ENCODE assay signal across 23 cellular contexts in genomic region chr1:212098771-212099170, GRCh38.
"Had no signal": no experiment of that assay in that cellular context is flagged by ENCODE, and none has a peak within 500 bp of the region (broad histone marks: within the 10 kb centered on the region; RNA-seq: fewer than 3 reads in every experiment).

No MANE protein-coding gene starts in this region.

- H3K79me2 ChIP-seq: parathyroid adenoma had no signal

- H3K36me3 ChIP-seq: left lung, neutrophil, thoracic aorta had no signal

- H2AFZ ChIP-seq: parathyroid adenoma had no signal

- H3K27me3 Mint-ChIP-seq: activated naive CD4-positive, alpha-beta T cell treated with anti-CD3 and anti-CD28 coated beads, Interleukin-2, amount 10 ng/mL, durations not matched to agents 7 days and 5 days; naive thymus-derived CD8-positive, alpha-beta T cell; type B pancreatic cell had no signal

- H3K27ac Mint-ChIP-seq: activated naive CD4-positive, alpha-beta T cell treated with anti-CD3 and anti-CD28 coated beads, Interleukin-2, amount 10 ng/mL, durations not matched to agents 7 days and 5 days; immature natural killer cell; mesothelial cell of epicardium; type B pancreatic cell had no signal

- H3K27ac ChIP-seq: cardiac muscle cell, foreskin keratinocyte, left lung, neutrophil, parathyroid adenoma, SK-N-MC, spleen, thoracic aorta, WERI-Rb-1 had no signal

- H3K9ac ChIP-seq: parathyroid adenoma had no signal

- ATAC-seq: foreskin keratinocyte; left lung; naive thymus-derived CD8-positive, alpha-beta T cell had no signal

- H3K27me3 ChIP-seq: cardiac muscle cell, foreskin keratinocyte, left lung, neutrophil, spleen had no signal

- H3K9me3 ChIP-seq: left lung, neutrophil, thoracic aorta had no signal

- H3K4me3 ChIP-seq: cardiac muscle cell, left lung, SK-N-MC, spleen, thoracic aorta had no signal

- H3K4me1 ChIP-seq: foreskin keratinocyte, left lung, parathyroid adenoma, spleen had no signal

- FAIRE-seq: TTC549 had no signal

- H3K4me3 Mint-ChIP-seq: activated naive CD4-positive, alpha-beta T cell treated with anti-CD3 and anti-CD28 coated beads, Interleukin-2, amount 10 ng/mL, durations not matched to agents 7 days and 5 days; immature natural killer cell; mesothelial cell of epicardium; naive thymus-derived CD8-positive, alpha-beta T cell; type B pancreatic cell had no signal

- H3K4me1 Mint-ChIP-seq: mesothelial cell of epicardium; naive thymus-derived CD8-positive, alpha-beta T cell had no signal

- DNase-seq: activated CD4-positive, alpha-beta T cell treated with anti-CD3 and anti-CD28 coated beads for 1 hour; activated CD4-positive, alpha-beta T cell treated with anti-CD3 and anti-CD28 coated beads, Interleukin-2, amount 50 U/mL, for 4 hours; activated effector memory CD4-positive, alpha-beta T cell treated with anti-CD3 and anti-CD28 coated beads, Interleukin-2, amount 50 U/mL, for 16 hours; activated naive CD4-positive, alpha-beta T cell treated with anti-CD3 and anti-CD28 coated beads, Interleukin-2, amount 10 ng/mL, durations not matched to agents 7 days and 5 days; activated T-cell treated with anti-CD3 and anti-CD28 coated beads, Interleukin-2, amount 50 U/mL, for 48 hours; amygdala; foreskin keratinocyte; immature natural killer cell; left lung; mammary epithelial cell; naive thymus-derived CD8-positive, alpha-beta T cell; spleen; stimulated activated CD4-positive, alpha-beta T cell treated with anti-CD3 and anti-CD28 coated beads, Interleukin-4, amount 100 ng/mL, for 1 hour; stimulated activated naive CD4-positive, alpha-beta T cell treated with Interleukin-2 at 50 U/mL for 16 hours; WERI-Rb-1 had no signal
